In the genomic region with DNA sequence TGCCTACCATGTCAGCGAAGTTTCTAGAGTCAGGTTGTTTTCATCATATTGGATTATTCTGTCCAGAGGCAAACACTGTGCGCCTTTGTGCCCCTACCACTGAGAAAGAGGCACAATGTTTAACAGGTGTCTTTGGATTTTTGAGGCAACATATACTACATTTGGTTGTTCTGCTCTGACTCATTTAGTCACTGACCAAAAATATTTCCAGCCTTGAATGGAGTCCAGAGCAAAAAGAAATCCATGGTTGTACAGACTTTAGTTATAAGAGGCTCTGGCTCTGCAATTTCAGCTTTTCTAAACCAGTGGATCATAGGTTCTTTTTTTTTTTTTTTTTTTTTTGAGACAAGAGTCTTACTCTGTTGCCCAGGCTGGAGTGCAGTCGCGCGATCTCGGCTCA, we compare ENCODE assay signal across 18 cellular contexts. TPM values are rescaled to one million over a fixed set of nuclear protein-coding genes. Genes with fewer than 3 reads are reported as not detected.
DNase-seq lines count a peak whose midpoint lies in the region; ATAC-seq and TF ChIP-seq lines count a peak whose summit lies in the region.
"Had no signal": no experiment of that assay in that cellular context is flagged by ENCODE, and none has a peak within 500 bp of the region (broad histone marks: within the 10 kb centered on the region; RNA-seq: fewer than 3 reads in every experiment).

No MANE protein-coding gene starts in this region.

- intact Hi-C loops in CD14-positive monocyte (cut with micrococcal nuclease), result loop anchor here (10.0 kb wide), 2 partner anchors 129 to 139 kb away; no protein-coding TSS in a partner anchor

- H3K27me3 ChIP-seq in adipocyte (replicated peaks; ENCODE audit: control insufficient read depth, insufficient read depth, low read length) (no peaks in the 10 kb centered on the region), thoracic aorta (replicated peaks; ENCODE audit: insufficient read depth) (no peaks in the 10 kb centered on the region)

- H3K4me1 ChIP-seq in adipocyte (ENCODE audit: control insufficient read depth, insufficient read depth, low read length), result peaks cover 5% of the 10 kb centered on the region
- peaks cover 5 to 24% of the 10 kb centered on the region in 2 donors for H3K4me1 ChIP-seq in thoracic aorta (ENCODE audit: control insufficient read depth in 1 of 2, low read depth in 2 of 2)

- peaks cover 0 to 6% (median 3%) of the 10 kb centered on the region in 7 donors for H3K9me3 Mint-ChIP-seq in CD14-positive monocyte

- peaks cover 0 to 6% of the 10 kb centered on the region in 2 donors for H3K36me3 Mint-ChIP-seq in CD14-positive monocyte

- H3K4me3 Mint-ChIP-seq in CD14-positive monocyte, result peak overlapping the region in 1 of 2 donors; percentile 67

- H3K9me3 ChIP-seq in adipocyte (ENCODE audit: control insufficient read depth, low read length) (no peaks in the 10 kb centered on the region), thoracic aorta (no peaks in the 10 kb centered on the region)
- H3K9me3 ChIP-seq: A549 had no signal

- peaks cover 81 to 92% (median 83%) of the 10 kb centered on the region in 3 donors for H3K27me3 Mint-ChIP-seq in CD14-positive monocyte (ENCODE audit: low read depth in 3 of 3)

- peaks cover 6% of the 10 kb centered on the region for H3K4me1 Mint-ChIP-seq in CD14-positive monocyte

- H3K36me3 ChIP-seq in adipocyte (ENCODE audit: control insufficient read depth, insufficient read depth, low read length, severe bottlenecking) (no peaks in the 10 kb centered on the region), thoracic aorta (no peaks in the 10 kb centered on the region)

- H3K27ac ChIP-seq in thoracic aorta, result no peak overlapping the region
- H3K27ac ChIP-seq: A549, C4-2B had no signal

- H3K27ac Mint-ChIP-seq in CD14-positive monocyte, result no peak overlapping the region

- ATAC-seq in thoracic aorta (ENCODE audit: insufficient number of reproducible peaks, low FRiP score, low read depth) (peak; percentile 70), left lobe of liver (no peak)
- ATAC-seq: A549, PC-3 had no signal

- DNase-seq in EH (ENCODE audit: low read depth) (peak; percentile 26), adipocyte (ENCODE audit: low read depth) (peak; percentile 50), fibroblast of mammary gland (ENCODE audit: low read depth) (peak; percentile 43), thoracic aorta (ENCODE audit: low spot score) (no peak), CD14-positive monocyte (ENCODE audit: low spot score) (no peak), NCI-H2227 (lab: John Stamatoyannopoulos, UW; ENCODE audit: unreplicated experiment) (no peak), left lobe of liver (ENCODE audit: low spot score) (no peak)
- DNase-seq: AML-193, DMS79 treated with DMSO at 0.1 percent for 48 hours, HCEC 1CT, NCI-H1417, NCI-H187, NCI-H345, NCI-H524 treated with DMSO at 0.1 percent for 48 hours, PC-3 had no signal

- H3K4me3 ChIP-seq in adipocyte (ENCODE audit: low read length) (no peak overlapping the region), fibroblast of mammary gland (ENCODE audit: control insufficient read depth, low read depth, low read length) (no peak overlapping the region), thoracic aorta (no peak overlapping the region)
- H3K4me3 ChIP-seq: A549 had no signal

- TF ChIP-seq CTCF in fibroblast of mammary gland (conservative IDR thresholded peaks at IDR 0.05; ENCODE audit: control insufficient read depth, insufficient read depth, low read depth, low read length), result no peak
- TF ChIP-seq CTCF in thoracic aorta (IDR thresholded peaks at IDR 0.05), result no peak
- TF ChIP-seq CTCF in CD14-positive monocyte (IDR thresholded peaks at IDR 0.05), result no peak

- H3K9ac ChIP-seq in adipocyte (ENCODE audit: low read length), result no peak overlapping the region

RNA-seq across cellular contexts. Expression of a gene that starts 35.7 kb away (rescaled TPM):
- total RNA-seq in thoracic aorta, result 10 to 100 TPM in 1 of 2 donors, 1 to 10 TPM in 1; 6.1 to 12.5 TPM
- polyA plus RNA-seq in CD14-positive monocyte, result 1 to 10 TPM; 2.6 to 7.7 TPM
- 3.7 TPM for total RNA-seq in left lobe of liver
- total RNA-seq: G401 had no signal

RNA-seq across cellular contexts. Expression of a gene that starts 35.9 kb away (rescaled TPM):
- total RNA-seq in thoracic aorta (1 to 10 TPM in 1 of 2 donors, under 1 TPM in 1; 0.54 to 1.1 TPM), left lobe of liver (1.9 TPM)
- 1 to 10 TPM in 1 of 2 donors, under 1 TPM in 1; 0.52 to 8.0 TPM for polyA plus RNA-seq in CD14-positive monocyte
- total RNA-seq: G401 had no signal

Comparison
In these comparisons a context has a peak if more than half of its experiments do, and no peak if none do; other contexts are left out.
1. DNase-seq: peak in EH (single experiment), adipocyte (single experiment) and fibroblast of mammary gland (single experiment); none in thoracic aorta (single experiment), CD14-positive monocyte (single experiment), NCI-H2227 (single experiment) and left lobe of liver (single experiment).